Comparison of ENCODE assay signal across 14 cellular contexts in genomic region chr3:11522953-11523792, GRCh38.
DNase-seq lines count a peak whose midpoint lies in the region; TF ChIP-seq lines count a peak whose summit lies in the region.
"Had no signal": no experiment of that assay in that cellular context is flagged by ENCODE, and none has a peak within 500 bp of the region (broad histone marks: within the 10 kb centered on the region; RNA-seq: fewer than 3 reads in every experiment).

No MANE protein-coding gene starts in this region.

- DNase-seq in EH (ENCODE audit: low read depth) (peak; percentile 47), RWPE1 (ENCODE audit: low spot score) (peak; percentile 49), fibroblast of mammary gland (ENCODE audit: low read depth) (peak; percentile 30), putamen (ENCODE audit: low spot score) (peak; percentile 37), DMS114 treated with DMSO at 0.1 percent for 48 hours (lab: John Stamatoyannopoulos, UW; ENCODE audit: unreplicated experiment) (no peak), kidney glomerular epithelial cell (lab: John Stamatoyannopoulos, UW) (no peak), dedifferentiated amniotic fluid mesenchymal stem cell (ENCODE audit: extremely low spot score) (no peak), SKM-1 treated with dmso at 0.1 percent for 144 hours (lab: John Stamatoyannopoulos, UW; ENCODE audit: unreplicated experiment) (no peak)
- DNase-seq: activated CD4-positive, alpha-beta T cell treated with anti-CD3 and anti-CD28 coated beads for 1 hour; BE2C; cerebellar nuclear complex; Kasumi-1; NCI-H2029; stimulated activated CD4-positive, alpha-beta T cell treated with anti-CD3 and anti-CD28 coated beads, Interleukin-2, amount 100 ng/mL, for 48 hours had no signal

- TF ChIP-seq CTCF in RWPE1 (conservative IDR thresholded peaks at IDR 0.05; ENCODE audit: low read depth): no peak
- TF ChIP-seq CTCF in fibroblast of mammary gland (conservative IDR thresholded peaks at IDR 0.05; ENCODE audit: control insufficient read depth, insufficient read depth, low read depth, low read length): no peak

- H3K4me3 ChIP-seq in fibroblast of mammary gland (ENCODE audit: control insufficient read depth, low read depth, low read length): no peak overlapping the region

- CTCF ChIA-PET in RWPE1 (lab: Yijun Ruan, JAX): no interaction called here

- peak overlapping the region; percentile 51; the same call in 1 of the 2 replicates for H3K27ac ChIP-seq in RWPE1

- POLR2A ChIA-PET in RWPE1 (lab: Yijun Ruan, JAX; ENCODE audit: low non-redundant PET): no interaction called here

Comparison
In these comparisons a context has a peak if more than half of its experiments do, and no peak if none do; other contexts are left out.
1. DNase-seq: peak in EH (single experiment), RWPE1 (single experiment), fibroblast of mammary gland (single experiment) and putamen (single experiment); none in DMS114 treated with DMSO at 0.1 percent for 48 hours (single experiment), kidney glomerular epithelial cell (single experiment), dedifferentiated amniotic fluid mesenchymal stem cell (single experiment) and SKM-1 treated with dmso at 0.1 percent for 144 hours (single experiment).